ENCODE assay signal across 9 cellular contexts in genomic region chr1:211606327-211606913, GRCh38. TPM values are rescaled to one million over a fixed set of nuclear protein-coding genes. Genes with fewer than 3 reads are reported as not detected.
A peak's percentile ranks its signal among the peaks of the same experiment; 100 is the strongest.
DNase-seq lines count a peak whose midpoint lies in the region; ATAC-seq and TF ChIP-seq lines count a peak whose summit lies in the region.
"Had no signal": no experiment of that assay in that cellular context is flagged by ENCODE, and none has a peak within 500 bp of the region (broad histone marks: within the 10 kb centered on the region; RNA-seq: fewer than 3 reads in every experiment).

No MANE protein-coding gene starts in this region.

- peaks cover 7% of the 10 kb centered on the region for H3K4me1 Mint-ChIP-seq in activated CD4-positive, alpha-beta T cell treated with anti-CD3 and anti-CD28 coated beads for 36 hours

- no peak for TF ChIP-seq CTCF in testis (IDR thresholded peaks at IDR 0.05)

- H3K36me3 Mint-ChIP-seq in activated CD4-positive, alpha-beta T cell treated with anti-CD3 and anti-CD28 coated beads for 36 hours (ENCODE audit: low read depth): no peaks in the 10 kb centered on the region

- H3K27ac Mint-ChIP-seq in activated CD4-positive, alpha-beta T cell treated with anti-CD3 and anti-CD28 coated beads for 36 hours: peak overlapping the region; percentile 83

- POLR2A ChIA-PET in activated CD4-positive, alpha-beta T cell treated with anti-CD3 and anti-CD28 coated beads for 36 hours (lab: Charles Lee): no interaction called here

- intact Hi-C loops in activated CD4-positive, alpha-beta T cell treated with anti-CD3 and anti-CD28 coated beads for 36 hours (cut with DNase I, micrococcal nuclease): no loop called here
- intact Hi-C loops in testis (cut with DNase I; ENCODE audit: low total_unique reads): no loop called here

- peak overlapping the region; percentile 25 for H3K4me3 ChIP-seq in SK-N-MC
- H3K4me3 ChIP-seq in testis: no peak overlapping the region
- H3K4me3 ChIP-seq: A549 had no signal

- no peaks in the 10 kb centered on the region for H3K27me3 ChIP-seq in testis

- H3K4me1 ChIP-seq in testis: peaks cover 7% of the 10 kb centered on the region

- DNase-seq in activated CD4-positive, alpha-beta T cell treated with anti-CD3 and anti-CD28 coated beads for 36 hours: peak; percentile 33
- DNase-seq in activated CD4-positive, alpha-beta T cell treated with anti-CD3 and anti-CD28 coated beads, Interleukin-2, amount 50 U/mL, for 4 hours: no peak
- DNase-seq in SK-N-MC (ENCODE audit: low read depth, low spot score) (no peak), medulla oblongata (ENCODE audit: extremely low spot score) (peak; percentile 68), testis (no peak), NCI-H128 (lab: John Stamatoyannopoulos, UW; ENCODE audit: unreplicated experiment) (no peak), cerebellum (ENCODE audit: low spot score) (no peak)

- H3K36me3 ChIP-seq in SK-N-MC (ENCODE audit: insufficient read depth, low read length) (no peaks in the 10 kb centered on the region), testis (ENCODE audit: low read depth, missing control alignments) (no peaks in the 10 kb centered on the region)

- no peak overlapping the region for H3K9ac ChIP-seq in SK-N-MC (ENCODE audit: insufficient read length)

- no peaks in the 10 kb centered on the region for H3K27me3 Mint-ChIP-seq in activated CD4-positive, alpha-beta T cell treated with anti-CD3 and anti-CD28 coated beads for 36 hours

- peak; percentile 84 for ATAC-seq in activated CD4-positive, alpha-beta T cell treated with anti-CD3 and anti-CD28 coated beads for 36 hours
- peak; percentile 83 for ATAC-seq in HG02840 (IDR thresholded peaks at IDR 0.05; ENCODE audit: low FRiP score, unreplicated experiment)
- ATAC-seq: A549 had no signal

- H3K27ac ChIP-seq in SK-N-MC (no peak overlapping the region), testis (no peak overlapping the region)
- H3K27ac ChIP-seq: A549 had no signal

- CTCF ChIA-PET in activated CD4-positive, alpha-beta T cell treated with anti-CD3 and anti-CD28 coated beads for 36 hours (lab: Charles Lee): interaction anchor here (0.6 to 1.3 kb wide), 10 partner anchors 9 to 160 kb away, joined by 3 to 4 read pairs (median 3); no protein-coding TSS in a partner anchor

- 62 to 70% methylated on average over 8 of the region's 8 CpGs for WGBS in testis, 2 donors

- H3K4me3 Mint-ChIP-seq in activated CD4-positive, alpha-beta T cell treated with anti-CD3 and anti-CD28 coated beads for 36 hours: peak overlapping the region; percentile 62

- no peaks in the 10 kb centered on the region for H3K9me3 Mint-ChIP-seq in activated CD4-positive, alpha-beta T cell treated with anti-CD3 and anti-CD28 coated beads for 36 hours (ENCODE audit: low read depth)

- H3K9me3 ChIP-seq in SK-N-MC (ENCODE audit: low read depth, low read length): no peaks in the 10 kb centered on the region
- H3K9me3 ChIP-seq in testis: no peaks in the 10 kb centered on the region
- H3K9me3 ChIP-seq: A549 had no signal

- TF ChIP-seq POLR2A in testis (IDR thresholded peaks at IDR 0.05): no peak

RNA-seq across cellular contexts. Expression of gene SLC30A1, which starts 27.5 kb away (rescaled TPM):
- 1 to 10 TPM; 2.9 to 4.5 TPM for total RNA-seq in activated CD4-positive, alpha-beta T cell treated with anti-CD3 and anti-CD28 coated beads for 36 hours
- total RNA-seq in testis (10 to 100 TPM; 29.4 to 33.3 TPM), cerebellum (18.0 TPM)
- polyA plus RNA-seq in testis (ENCODE audit: insufficient read depth, low read depth, low replicate concordance): 37.3 TPM

Comparison
In these comparisons a context has a peak if more than half of its experiments do, and no peak if none do; other contexts are left out.
1. DNase-seq: peak in activated CD4-positive, alpha-beta T cell treated with anti-CD3 and anti-CD28 coated beads for 36 hours (single experiment) and medulla oblongata (single experiment); none in activated CD4-positive, alpha-beta T cell treated with anti-CD3 and anti-CD28 coated beads, Interleukin-2, amount 50 U/mL, for 4 hours (0 of 2), SK-N-MC (single experiment), testis (single experiment), NCI-H128 (single experiment) and cerebellum (single experiment).